ENCODE assay signal across 12 cellular contexts in genomic region chr17:49604314-49604869, GRCh38.
"Had no signal": no experiment of that assay in that cellular context is flagged by ENCODE, and none has a peak within 500 bp of the region (broad histone marks: within the 10 kb centered on the region; RNA-seq: fewer than 3 reads in every experiment).

No MANE protein-coding gene starts in this region.

- H3K4me3 Mint-ChIP-seq: activated T-cell treated with anti-CD3 and anti-CD28 coated beads, Interleukin-2, amount 50 U/mL, for 4 hours; naive B cell; stimulated activated memory B cell treated with anti-CD40 and anti-IgM and Interleukin-4, amounts not matched to agents 10 μg/mL and 1 μg/mL and 100 μg/mL, for 72 hours had no signal

- H3K27ac ChIP-seq: neutrophil had no signal

- H3K9me3 ChIP-seq: neutrophil had no signal

- H3K9me3 Mint-ChIP-seq: activated T-cell treated with anti-CD3 and anti-CD28 coated beads, Interleukin-2, amount 50 U/mL, for 4 hours; naive B cell; stimulated activated memory B cell treated with anti-CD40 and anti-IgM and Interleukin-4, amounts not matched to agents 10 μg/mL and 1 μg/mL and 100 μg/mL, for 72 hours had no signal

- H3K27me3 Mint-ChIP-seq: naive B cell; stimulated activated memory B cell treated with anti-CD40 and anti-IgM and Interleukin-4, amounts not matched to agents 10 μg/mL and 1 μg/mL and 100 μg/mL, for 72 hours had no signal

- ATAC-seq: activated T-cell treated with anti-CD3 and anti-CD28 coated beads, Interleukin-2, amount 50 U/mL, for 4 hours; stimulated activated memory B cell treated with anti-CD40 and anti-IgM and Interleukin-4, amounts not matched to agents 10 μg/mL and 1 μg/mL and 100 μg/mL, for 72 hours had no signal

- DNase-seq: activated CD4-positive, alpha-beta T cell treated with anti-CD3 and anti-CD28 coated beads, Interleukin-2, amount 50 U/mL, for 4 hours; activated CD4-positive, CD25-positive, alpha-beta regulatory T cell treated with anti-CD3 and anti-CD28 coated beads, Interleukin-2, amount 50 U/mL, for 72 hours; activated gamma-delta T cell; activated T-cell treated with anti-CD3 and anti-CD28 coated beads, Interleukin-2, amount 50 U/mL, for 4 hours; central memory CD4-positive, alpha-beta T cell; effector CD8-positive, alpha-beta T cell; naive B cell; retina had no signal

- H3K27me3 ChIP-seq: neutrophil had no signal

- H3K27ac Mint-ChIP-seq: stimulated activated memory B cell treated with anti-CD40 and anti-IgM and Interleukin-4, amounts not matched to agents 10 μg/mL and 1 μg/mL and 100 μg/mL, for 72 hours had no signal

- H3K4me3 ChIP-seq: coronary artery, lung had no signal
